10 cellular contexts compared by ENCODE assay signal in genomic region chr6:140462495-140463311, GRCh38.
DNase-seq lines count a peak whose midpoint lies in the region; ATAC-seq, FAIRE-seq and TF ChIP-seq lines count a peak whose summit lies in the region.
"Had no signal": no experiment of that assay in that cellular context is flagged by ENCODE, and none has a peak within 500 bp of the region (broad histone marks: within the 10 kb centered on the region; RNA-seq: fewer than 3 reads in every experiment).

No MANE protein-coding gene starts in this region.

- POLR2A ChIA-PET in K562 (lab: Yijun Ruan, JAX) = no interaction called here

- CTCF ChIA-PET in K562 (lab: Yijun Ruan, JAX; ENCODE audit: low intra/inter-chr PET ratio) = no interaction called here

- TF ChIP-seq CTCF in K562 (IDR thresholded peaks at IDR 0.05 in 2 of 3, conservative IDR thresholded peaks at IDR 0.05 in 1 of 3; ENCODE audit: insufficient read depth in 2 of 3, low read depth in 1 of 3, low read length in 3 of 3) = no peak

- no peaks in the 10 kb centered on the region for H3K9me1 ChIP-seq in K562 (ENCODE audit: control insufficient read depth, insufficient read depth, low read length)

- no peak overlapping the region for H3K9ac ChIP-seq in K562 (ENCODE audit: insufficient read depth in 1 of 2, low read depth in 2 of 2, low read length in 2 of 2)

- ATAC-seq in K562 (no peak), HG03025 (IDR thresholded peaks at IDR 0.05; ENCODE audit: low FRiP score, unreplicated experiment) (no peak), GM21447 (IDR thresholded peaks at IDR 0.05; ENCODE audit: unreplicated experiment) (no peak)

- H3K4me3 ChIP-seq in K562 = no peak overlapping the region
- H3K4me3 ChIP-seq in urinary bladder (ENCODE audit: low read depth, low read length) = no peak overlapping the region

- no peak overlapping the region for H2AFZ ChIP-seq in K562 (ENCODE audit: low read depth, low read length)

- H3K79me2 ChIP-seq in K562 (ENCODE audit: control insufficient read depth, insufficient read depth, low read length) = no peaks in the 10 kb centered on the region

- DNase-seq in NCI-H2029 (lab: John Stamatoyannopoulos, UW) = peak; percentile 5
- DNase-seq in NCI-H2029 treated with DMSO at 0.1 percent for 48 hours (lab: John Stamatoyannopoulos, UW) = no peak
- DNase-seq in K562 (ENCODE audit: extremely low read depth in 1 of 4, low spot score in 3 of 4) = no peak
- peak; percentile 81 for DNase-seq in kidney glomerular epithelial cell (lab: John Stamatoyannopoulos, UW)
- DNase-seq in stimulated activated CD4-positive, alpha-beta T cell treated with anti-CD3 and anti-CD28 coated beads, Interleukin-2, amount 100 ng/mL, for 48 hours = no peak
- DNase-seq: activated B cell treated with CpG ODN at 0.5 μM for 24 hours had no signal

- FAIRE-seq in K562 (lab: Jason Lieb, UNC) = no peak
- FAIRE-seq: A204.1 had no signal

- H3K27ac ChIP-seq in K562 (ENCODE audit: extremely low read depth, low read depth, low read length) = no peak overlapping the region
- H3K27ac ChIP-seq in urinary bladder (ENCODE audit: low read depth) = peak overlapping the region; percentile 85

- 36% methylated on average over 2 of the region's 2 CpGs for WGBS in K562 (ENCODE audit: insufficient coverage, low coverage, missing lambda C conversion rate)
- 36% methylated on average over 2 of the region's 2 CpGs for WGBS in urinary bladder

- H4K20me1 ChIP-seq in K562 (replicated peaks; ENCODE audit: control insufficient read depth, insufficient read depth, low read length) = no peaks in the 10 kb centered on the region

- H3K27me3 ChIP-seq in K562 (ENCODE audit: control insufficient read depth in 2 of 2, insufficient read depth in 2 of 2, low read length in 2 of 2) = no peaks in the 10 kb centered on the region

- H3K9me3 ChIP-seq in K562 (replicated peaks; ENCODE audit: control insufficient read depth, insufficient read depth, low read depth, low read length) = no peaks in the 10 kb centered on the region

- no peak overlapping the region for H3K4me2 ChIP-seq in K562 (ENCODE audit: insufficient read depth, low read length)

- H3K4me1 ChIP-seq in K562 (replicated peaks in 1 of 2; ENCODE audit: control insufficient read depth in 2 of 2, insufficient read depth in 2 of 2, low read length in 2 of 2) (no peaks in the 10 kb centered on the region), urinary bladder (ENCODE audit: insufficient read depth) (no peaks in the 10 kb centered on the region)

- TF ChIP-seq POLR2A in K562 (conservative IDR thresholded peaks at IDR 0.05) = no peak

- intact Hi-C loops in K562 (cut with micrococcal nuclease) = no loop called here

- in situ Hi-C loops in K562 (cut with MboI) = no loop called here

- H3K36me3 ChIP-seq in K562 (ENCODE audit: control insufficient read depth, insufficient read depth, low read length) (no peaks in the 10 kb centered on the region), urinary bladder (ENCODE audit: insufficient read depth) (no peaks in the 10 kb centered on the region)

- BruUV-seq in K562 (replicated peaks; lab: Mats Ljungman, UMichigan) = no TSS peak

- no peak for TF ChIP-seq EP300 in K562 (IDR thresholded peaks at IDR 0.05; ENCODE audit: low read length)

- TF ChIP-seq RAD21 in K562 (CRISPR knock-in tag; conservative IDR thresholded peaks at IDR 0.05 in 1 of 2, IDR thresholded peaks at IDR 0.05 in 1 of 2) = no peak

TF ChIP-seq in K562, 482 proteins besides CTCF, POLR2A, EP300 and RAD21:
- no peak for TF ChIP-seq ZNF518B (CRISPR knock-in tag; IDR thresholded peaks at IDR 0.05)
- TF ChIP-seq CEBPB (tag; IDR thresholded peaks at IDR 0.05) = 0 out of 2 replicates have a peak, but pooled peaks have one; percentile 7

Comparison
In these comparisons a context has a peak if more than half of its experiments do, and no peak if none do; other contexts are left out.
1. DNase-seq: peak in NCI-H2029 (single experiment) and kidney glomerular epithelial cell (single experiment); none in NCI-H2029 treated with DMSO at 0.1 percent for 48 hours (single experiment), K562 (0 of 4) and stimulated activated CD4-positive, alpha-beta T cell treated with anti-CD3 and anti-CD28 coated beads, Interleukin-2, amount 100 ng/mL, for 48 hours (0 of 2).